8 cellular contexts compared by ENCODE assay signal in genomic region chr10:101817542-101818118, GRCh38. TPM values are rescaled to one million over a fixed set of nuclear protein-coding genes. Genes with fewer than 3 reads are reported as not detected.
DNase-seq lines count a peak whose midpoint lies in the region; ATAC-seq and TF ChIP-seq lines count a peak whose summit lies in the region.

No MANE protein-coding gene starts in this region.

- H3K4me1 Mint-ChIP-seq in CD4-positive, CD25-positive, alpha-beta regulatory T cell, result peaks cover 31 to 61% (median 40%) of the 10 kb centered on the region in 4 donors
- peaks cover 45% of the 10 kb centered on the region for H3K4me1 Mint-ChIP-seq in activated naive CD4-positive, alpha-beta T cell treated with anti-CD3 and anti-CD28 coated beads for 36 hours (ENCODE audit: low read depth)
- H3K4me1 Mint-ChIP-seq in neural crest cell, result peaks cover 50% of the 10 kb centered on the region

- H3K4me1 ChIP-seq in CD4-positive, CD25-positive, alpha-beta regulatory T cell (ENCODE audit: control insufficient read depth, insufficient read depth, low read length, poor library complexity, severe bottlenecking), result peaks cover 53% of the 10 kb centered on the region
- H3K4me1 ChIP-seq in foreskin keratinocyte, result peaks cover 5% of the 10 kb centered on the region

- CTCF ChIA-PET in activated naive CD4-positive, alpha-beta T cell treated with anti-CD3 and anti-CD28 coated beads for 36 hours (lab: Charles Lee), result interaction anchor here (0.6 to 8.8 kb wide), 5 partner anchors 18 to 187 kb away, joined by 3 to 46 read pairs (median 6); no protein-coding TSS in a partner anchor

- ATAC-seq in CD4-positive, CD25-positive, alpha-beta regulatory T cell (ENCODE audit: low read depth in 2 of 2), result peak in 1 of 2 donors; percentile 0
- ATAC-seq in GM21360 (IDR thresholded peaks at IDR 0.05; ENCODE audit: unreplicated experiment) (peak; percentile 11), foreskin keratinocyte (peak; percentile 45)

- DNase-seq in CD4-positive, CD25-positive, alpha-beta regulatory T cell, result peak in 2 of 3 donors; percentile 22 to 56
- DNase-seq in NCI-H226 (peak; percentile 89), foreskin keratinocyte (peak; percentile 77 to 85), neural crest cell (ENCODE audit: low read depth, low spot score) (no peak), NCI-H2029 (lab: John Stamatoyannopoulos, UW) (no peak), NAMALWA (ENCODE audit: low spot score) (no peak)
- peak; percentile 58 for DNase-seq in activated naive CD4-positive, alpha-beta T cell treated with anti-CD3 and anti-CD28 coated beads for 36 hours

- peak overlapping the region; percentile 91 for H3K27ac ChIP-seq in CD4-positive, CD25-positive, alpha-beta regulatory T cell (ENCODE audit: insufficient read depth, low read length, poor library complexity, severe bottlenecking)
- H3K27ac ChIP-seq in foreskin keratinocyte, result peak overlapping the region; percentile 86

- peak overlapping the region; percentile 97 to 99 (median 99) for H3K27ac Mint-ChIP-seq in CD4-positive, CD25-positive, alpha-beta regulatory T cell
- peak overlapping the region; percentile 93 for H3K27ac Mint-ChIP-seq in activated naive CD4-positive, alpha-beta T cell treated with anti-CD3 and anti-CD28 coated beads for 36 hours
- peak overlapping the region; percentile 99 for H3K27ac Mint-ChIP-seq in neural crest cell (ENCODE audit: unreplicated experiment)

- peaks cover 9% of the 10 kb centered on the region for H3K36me3 ChIP-seq in CD4-positive, CD25-positive, alpha-beta regulatory T cell (ENCODE audit: control insufficient read depth, insufficient read depth, low read length)

- H3K9me3 ChIP-seq in CD4-positive, CD25-positive, alpha-beta regulatory T cell (ENCODE audit: control insufficient read depth in 2 of 2, low read length in 2 of 2), result no peaks in the 10 kb centered on the region

- TF ChIP-seq CTCF in foreskin keratinocyte (conservative IDR thresholded peaks at IDR 0.05) (no peak), neural crest cell (conservative IDR thresholded peaks at IDR 0.05) (no peak)

- H3K27me3 ChIP-seq in CD4-positive, CD25-positive, alpha-beta regulatory T cell (ENCODE audit: control insufficient read depth, insufficient read depth, low read length), result no peaks in the 10 kb centered on the region
- H3K27me3 ChIP-seq in foreskin keratinocyte, result no peaks in the 10 kb centered on the region

- peak overlapping the region; percentile 99 for H3K4me3 ChIP-seq in CD4-positive, CD25-positive, alpha-beta regulatory T cell (ENCODE audit: low read depth, low read length)

- peaks cover 33% of the 10 kb centered on the region for H3K36me3 Mint-ChIP-seq in CD4-positive, CD25-positive, alpha-beta regulatory T cell
- peaks cover 15% of the 10 kb centered on the region for H3K36me3 Mint-ChIP-seq in activated naive CD4-positive, alpha-beta T cell treated with anti-CD3 and anti-CD28 coated beads for 36 hours (ENCODE audit: low read depth)
- H3K36me3 Mint-ChIP-seq in neural crest cell (ENCODE audit: low read depth), result no peaks in the 10 kb centered on the region

- H3K4me3 Mint-ChIP-seq in CD4-positive, CD25-positive, alpha-beta regulatory T cell, result peak overlapping the region; percentile 90 to 100 (median 98)
- peak overlapping the region; percentile 92 for H3K4me3 Mint-ChIP-seq in activated naive CD4-positive, alpha-beta T cell treated with anti-CD3 and anti-CD28 coated beads for 36 hours
- H3K4me3 Mint-ChIP-seq in neural crest cell, result peak overlapping the region; percentile 98

- H3K9me3 Mint-ChIP-seq in CD4-positive, CD25-positive, alpha-beta regulatory T cell, result peaks cover 0 to 1% (median 0%) of the 10 kb centered on the region in 7 donors
- H3K9me3 Mint-ChIP-seq in activated naive CD4-positive, alpha-beta T cell treated with anti-CD3 and anti-CD28 coated beads for 36 hours, result no peaks in the 10 kb centered on the region
- no peaks in the 10 kb centered on the region for H3K9me3 Mint-ChIP-seq in neural crest cell

- intact Hi-C loops in activated naive CD4-positive, alpha-beta T cell treated with anti-CD3 and anti-CD28 coated beads for 36 hours (cut with micrococcal nuclease), result loop anchor here (1.0 to 5.0 kb wide), 14 partner anchors 13 to 926 kb away; partner anchors contain the start of genes ACTR1A, ARMH3, BTRC and FBXL15

- peaks cover 5% of the 10 kb centered on the region for H3K27me3 Mint-ChIP-seq in CD4-positive, CD25-positive, alpha-beta regulatory T cell
- H3K27me3 Mint-ChIP-seq in activated naive CD4-positive, alpha-beta T cell treated with anti-CD3 and anti-CD28 coated beads for 36 hours (ENCODE audit: low read depth), result no peaks in the 10 kb centered on the region
- H3K27me3 Mint-ChIP-seq in neural crest cell (ENCODE audit: low read depth), result peaks cover 4% of the 10 kb centered on the region

RNA-seq across cellular contexts. Expression of gene OGA, which starts 0.6 kb away (rescaled TPM):
- 442 TPM for total RNA-seq in CD4-positive, CD25-positive, alpha-beta regulatory T cell
- polyA plus RNA-seq in CD4-positive, CD25-positive, alpha-beta regulatory T cell, result 10 to 100 TPM; 36.7 to 42.2 (median 41.3) TPM
- total RNA-seq in activated naive CD4-positive, alpha-beta T cell treated with anti-CD3 and anti-CD28 coated beads for 36 hours, result 10 to 100 TPM; 90.8 to 96.3 TPM
- 56.9 and 70.1 TPM in 2 replicates for total RNA-seq in foreskin keratinocyte
- 18.7 and 20.3 TPM in 2 replicates for polyA plus RNA-seq in foreskin keratinocyte
- 101 and 102 TPM in 2 replicates for total RNA-seq in neural crest cell

RNA-seq across cellular contexts. Expression of gene KCNIP2, which starts 26.0 kb away (rescaled TPM):
- 1.6 TPM for total RNA-seq in CD4-positive, CD25-positive, alpha-beta regulatory T cell
- under 1 TPM in 1 of 4 donors, not detected in 3; 0.08 TPM for polyA plus RNA-seq in CD4-positive, CD25-positive, alpha-beta regulatory T cell
- under 1 TPM; 0.69 to 0.79 TPM for total RNA-seq in activated naive CD4-positive, alpha-beta T cell treated with anti-CD3 and anti-CD28 coated beads for 36 hours
- total RNA-seq in foreskin keratinocyte (0.42 and 0.44 TPM in 2 replicates), neural crest cell (2.2 and 3.9 TPM in 2 replicates)
- 0.37 and 0.45 TPM in 2 replicates for polyA plus RNA-seq in foreskin keratinocyte

RNA-seq across cellular contexts. Expression of gene NPM3, which starts 34.4 kb away (rescaled TPM):
- total RNA-seq in CD4-positive, CD25-positive, alpha-beta regulatory T cell, result 7.3 TPM
- polyA plus RNA-seq in CD4-positive, CD25-positive, alpha-beta regulatory T cell, result 1 to 10 TPM; 3.1 to 4.5 (median 3.1) TPM
- 100 to 1,000 TPM; 213 to 230 TPM for total RNA-seq in activated naive CD4-positive, alpha-beta T cell treated with anti-CD3 and anti-CD28 coated beads for 36 hours
- total RNA-seq in foreskin keratinocyte, result 126 and 136 TPM in 2 replicates
- 185 and 194 TPM in 2 replicates for polyA plus RNA-seq in foreskin keratinocyte
- 63.2 and 64.8 TPM in 2 replicates for total RNA-seq in neural crest cell

RNA-seq across cellular contexts. Expression of gene FGF8, which starts 41.7 kb away (rescaled TPM):
- not detected for total RNA-seq in CD4-positive, CD25-positive, alpha-beta regulatory T cell
- polyA plus RNA-seq in CD4-positive, CD25-positive, alpha-beta regulatory T cell, result not detected
- not detected for total RNA-seq in activated naive CD4-positive, alpha-beta T cell treated with anti-CD3 and anti-CD28 coated beads for 36 hours
- total RNA-seq in foreskin keratinocyte (not detected in 2 replicates), neural crest cell (0.82 and 0.86 TPM in 2 replicates)
- not detected in 2 replicates for polyA plus RNA-seq in foreskin keratinocyte

Comparison
In these comparisons a context has a peak if more than half of its experiments do, and no peak if none do; other contexts are left out.
1. DNase-seq: peak in CD4-positive, CD25-positive, alpha-beta regulatory T cell (2 of 3), NCI-H226 (single experiment), activated naive CD4-positive, alpha-beta T cell treated with anti-CD3 and anti-CD28 coated beads for 36 hours (single experiment) and foreskin keratinocyte (2 of 2); none in neural crest cell (single experiment), NCI-H2029 (single experiment) and NAMALWA (single experiment).
2. Peak in every context shown above with its lines, with median percentiles within 50 percentile points of each other: H3K27ac Mint-ChIP-seq and H3K4me3 Mint-ChIP-seq.